20 cellular contexts compared by ENCODE assay signal in genomic region chr1:229529639-229530038, GRCh38. TPM values are rescaled to one million over a fixed set of nuclear protein-coding genes. Genes with fewer than 3 reads are reported as not detected.
DNase-seq lines count a peak whose midpoint lies in the region; ATAC-seq, FAIRE-seq and TF ChIP-seq lines count a peak whose summit lies in the region.
"Had no signal": no experiment of that assay in that cellular context is flagged by ENCODE, and none has a peak within 500 bp of the region (broad histone marks: within the 10 kb centered on the region; RNA-seq: fewer than 3 reads in every experiment).

No MANE protein-coding gene starts in this region.

- H2AK5ac ChIP-seq in trophoblast cell (ENCODE audit: low read length), result no peak overlapping the region

- no peak overlapping the region for H3K18ac ChIP-seq in trophoblast cell (ENCODE audit: low read length)

- H4K91ac ChIP-seq in trophoblast cell (ENCODE audit: low read depth, low read length), result no peak overlapping the region

- intact Hi-C loops in K562 (cut with micrococcal nuclease), result no loop called here

- H2BK12ac ChIP-seq in trophoblast cell (ENCODE audit: low read length), result no peak overlapping the region

- H3K9me1 ChIP-seq in K562 (ENCODE audit: control insufficient read depth, insufficient read depth, low read length), result no peaks in the 10 kb centered on the region

- no peak overlapping the region for H2BK120ac ChIP-seq in trophoblast cell (ENCODE audit: insufficient read depth, low read length, poor library complexity)

- no TSS peak for BruUV-seq in K562 (replicated peaks; lab: Mats Ljungman, UMichigan)

- H3K9me3 ChIP-seq in K562 (replicated peaks; ENCODE audit: control insufficient read depth, insufficient read depth, low read depth, low read length) (no peaks in the 10 kb centered on the region), trophoblast cell (ENCODE audit: insufficient read depth, low read depth, low read length) (no peaks in the 10 kb centered on the region)
- H3K9me3 ChIP-seq: BE2C; BLaER1 treated with 17β-estradiol and CSF1 and Interleukin-3, amounts not matched to agents 10 nM and 100 nM had no signal

- TF ChIP-seq POLR2A in K562 (conservative IDR thresholded peaks at IDR 0.05), result no peak

- no peak overlapping the region for H2AFZ ChIP-seq in K562 (ENCODE audit: low read depth, low read length)
- H2AFZ ChIP-seq in trophoblast cell (ENCODE audit: insufficient read depth, low read length, poor library complexity), result no peak overlapping the region
- H2AFZ ChIP-seq: GM23338 had no signal

- 95% methylated on average over 6 of the region's 7 CpGs for WGBS in K562 (ENCODE audit: insufficient coverage, low coverage, missing lambda C conversion rate)
- no CpG with 5 or more reads among the region's 7 CpGs for WGBS in trophoblast cell (ENCODE audit: extremely low coverage, insufficient coverage, insufficient read length)

- no peaks in the 10 kb centered on the region for H4K20me1 ChIP-seq in K562 (replicated peaks; ENCODE audit: control insufficient read depth, insufficient read depth, low read length)
- H4K20me1 ChIP-seq: BLaER1 treated with 17β-estradiol and CSF1 and Interleukin-3, amounts not matched to agents 10 nM and 100 nM had no signal

- no peak overlapping the region for H3K9ac ChIP-seq in K562 (ENCODE audit: insufficient read depth in 1 of 2, low read depth in 2 of 2, low read length in 2 of 2)
- no peak overlapping the region for H3K9ac ChIP-seq in trophoblast cell (ENCODE audit: low read length)
- H3K9ac ChIP-seq: BLaER1 treated with 17β-estradiol and CSF1 and Interleukin-3, amounts not matched to agents 10 nM and 100 nM had no signal

- DNase-seq in K562 (ENCODE audit: extremely low read depth in 1 of 4, low spot score in 3 of 4) (no peak), left lobe of liver (ENCODE audit: low spot score) (no peak), trophoblast cell (no peak), CD1c-positive myeloid dendritic cell (ENCODE audit: extremely low spot score) (no peak), NCI-H146 (lab: John Stamatoyannopoulos, UW) (no peak)
- no peak for DNase-seq in central memory CD4-positive, alpha-beta T cell
- DNase-seq: AML-193; BE2C; Calu3; CD4-positive, alpha-beta memory T cell; COR-L47; DMS53; DMS79 treated with DMSO at 0.1 percent for 48 hours; GF-D8; H9 had no signal

- TF ChIP-seq EP300 in K562 (IDR thresholded peaks at IDR 0.05; ENCODE audit: low read length), result no peak

- H3K4me3 ChIP-seq in K562 (no peak overlapping the region), trophoblast cell (ENCODE audit: low read depth, low read length) (peak overlapping the region; percentile 30)
- H3K4me3 ChIP-seq: BLaER1 treated with 17β-estradiol and CSF1 and Interleukin-3, amounts not matched to agents 10 nM and 100 nM; GM23338 had no signal

- peaks cover 81% of the 10 kb centered on the region for H3K36me3 ChIP-seq in K562 (ENCODE audit: control insufficient read depth, insufficient read depth, low read length)
- peaks cover 20 to 21% of the 10 kb centered on the region in 2 experiments for H3K36me3 ChIP-seq in trophoblast cell (ENCODE audit: control insufficient read depth in 1 of 2, insufficient read depth in 2 of 2, low read length in 2 of 2)

- no peak overlapping the region for H2BK5ac ChIP-seq in trophoblast cell (ENCODE audit: low read depth, low read length, poor library complexity)

- H3K27ac ChIP-seq in K562 (ENCODE audit: extremely low read depth, low read depth, low read length) (no peak overlapping the region), trophoblast cell (ENCODE audit: low read depth, low read length) (no peak overlapping the region)
- H3K27ac ChIP-seq: BLaER1 treated with 17β-estradiol and CSF1 and Interleukin-3, amounts not matched to agents 10 nM and 100 nM had no signal

- no peaks in the 10 kb centered on the region for H3K79me1 ChIP-seq in trophoblast cell (ENCODE audit: low read length)

- H4K12ac ChIP-seq in trophoblast cell (ENCODE audit: low read depth, low read length), result no peak overlapping the region

- H3K27me3 ChIP-seq in K562 (ENCODE audit: control insufficient read depth in 2 of 2, insufficient read depth in 2 of 2, low read length in 2 of 2) (no peaks in the 10 kb centered on the region), trophoblast cell (ENCODE audit: insufficient read depth, low read length) (no peaks in the 10 kb centered on the region)
- H3K27me3 ChIP-seq: BE2C; BLaER1 treated with 17β-estradiol and CSF1 and Interleukin-3, amounts not matched to agents 10 nM and 100 nM had no signal

- POLR2A ChIA-PET in K562 (lab: Yijun Ruan, JAX), result interaction anchor here (1.5 to 1.7 kb wide), 2 partner anchors 9 to 21 kb away, joined by 6 to 8 read pairs; partner anchors contain the start of gene NUP133

- ATAC-seq in K562 (peak; percentile 56), left lobe of liver (peak; percentile 34)
- ATAC-seq: GM23338, HCT116 had no signal

- H3K79me2 ChIP-seq in K562 (ENCODE audit: control insufficient read depth, insufficient read depth, low read length), result no peaks in the 10 kb centered on the region
- no peaks in the 10 kb centered on the region for H3K79me2 ChIP-seq in trophoblast cell (ENCODE audit: control insufficient read depth, insufficient read depth, low read length, poor library complexity)

- no peak overlapping the region for H3K23ac ChIP-seq in trophoblast cell (ENCODE audit: low read length)

- no peak for TF ChIP-seq RAD21 in K562 (CRISPR knock-in tag; conservative IDR thresholded peaks at IDR 0.05 in 1 of 2, IDR thresholded peaks at IDR 0.05 in 1 of 2)

- no peak overlapping the region for H3K14ac ChIP-seq in trophoblast cell (ENCODE audit: low read length)

- H3K4me2 ChIP-seq in K562 (ENCODE audit: insufficient read depth, low read length) (no peak overlapping the region), trophoblast cell (ENCODE audit: low read length) (no peak overlapping the region)
- H3K4me2 ChIP-seq: BLaER1 treated with 17β-estradiol and CSF1 and Interleukin-3, amounts not matched to agents 10 nM and 100 nM; GM23338 had no signal

- in situ Hi-C loops in K562 (cut with MboI), result no loop called here

- H3K4me1 ChIP-seq in K562 (replicated peaks in 1 of 2; ENCODE audit: control insufficient read depth in 2 of 2, insufficient read depth in 2 of 2, low read length in 2 of 2) (no peaks in the 10 kb centered on the region), trophoblast cell (ENCODE audit: control insufficient read depth in 1 of 2, insufficient read depth in 2 of 2, low read length in 2 of 2) (no peaks in the 10 kb centered on the region)
- H3K4me1 ChIP-seq: BE2C; BLaER1 treated with 17β-estradiol and CSF1 and Interleukin-3, amounts not matched to agents 10 nM and 100 nM had no signal

- H3K4ac ChIP-seq in trophoblast cell (ENCODE audit: low read depth, low read length), result no peak overlapping the region

- H4K8ac ChIP-seq in trophoblast cell (ENCODE audit: low read depth, low read length), result no peak overlapping the region

- CTCF ChIA-PET in K562 (lab: Yijun Ruan, JAX; ENCODE audit: low intra/inter-chr PET ratio), result no interaction called here

- TF ChIP-seq CTCF in K562 (IDR thresholded peaks at IDR 0.05 in 2 of 3, conservative IDR thresholded peaks at IDR 0.05 in 1 of 3; ENCODE audit: insufficient read depth in 2 of 3, low read depth in 1 of 3, low read length in 3 of 3), result no peak

- no peak for FAIRE-seq in K562 (lab: Jason Lieb, UNC)
- FAIRE-seq: GM12891, GM18507 had no signal

TF ChIP-seq in K562, 482 proteins besides CTCF, POLR2A, EP300 and RAD21 (continues in another document):
- no peak for TF ChIP-seq TBL1XR1 (IDR thresholded peaks at IDR 0.05; ENCODE audit: low read length in 2 of 2)
- TF ChIP-seq MCM7 (IDR thresholded peaks at IDR 0.05), result no peak
- no peak for TF ChIP-seq POLR3A (IDR thresholded peaks at IDR 0.05; ENCODE audit: borderline replicate concordance, extremely low read depth, insufficient read depth, insufficient read length)

RNA-seq across cellular contexts. Expression of gene NUP133, which starts 21.5 kb away (rescaled TPM):
- 71.9 and 72.4 TPM in 2 replicates for total RNA-seq in K562 (2011; cell fraction: chromatin; rRNA removed; ENCODE audit: low replicate concordance)
- total RNA-seq in K562 (2011; cell fraction: nucleolus; rRNA removed), result 25.3 and 27.9 TPM in 2 replicates
- total RNA-seq in K562 (2011; cell fraction: nucleoplasm; rRNA removed), result 33.4 and 41.5 TPM in 2 replicates
- total RNA-seq in K562 (2014; rRNA removed), result 50.6 and 60.9 TPM in 2 replicates
- 64.0 and 71.7 TPM in 2 replicates for total RNA-seq in K562 (2014; rRNA removed; fragmentation: Illumina TruSeq; extraction: Trizol)
- total RNA-seq in K562 (2015; rRNA removed; fragmentation: Illumina TruSeq; extraction: Trizol), result 58.2 and 61.3 TPM in 2 replicates
- 82.5 and 85.1 TPM in 2 replicates for total RNA-seq in K562 (2021)
- polyA plus RNA-seq in K562 (2011; rRNA removed), result 51.5 and 62.2 TPM in 2 replicates
- 27.8 and 33.4 TPM in 2 replicates for polyA plus RNA-seq in K562 (2011; cell fraction: cytosol; rRNA removed)
- polyA plus RNA-seq in K562 (2011; cell fraction: nucleus; rRNA removed), result 51.1 and 62.9 TPM in 2 replicates
- 28.9 and 30.0 TPM in 2 replicates for polyA plus RNA-seq in K562 (2012)
- polyA plus RNA-seq in K562 (2014; fragmentation: Illumina TruSeq; extraction: Trizol), result 37.6 and 44.1 TPM in 2 replicates
- polyA plus RNA-seq in K562 (2014; fragmentation: Nextera tagmentation; extraction: Ambion mirVana), result 10 to 100 TPM; 21.7 to 35.0 TPM
- polyA plus RNA-seq in K562 (2014; rRNA removed), result 53.0 and 61.8 TPM in 2 replicates
- 88.6 and 94.0 TPM in 2 replicates for polyA minus RNA-seq in K562 (2011; rRNA and poly(A)+ RNA removed)
- 33.8 and 45.2 TPM in 2 replicates for polyA minus RNA-seq in K562 (2011; cell fraction: cytosol; rRNA and poly(A)+ RNA removed)
- 35.5 and 62.6 TPM in 2 replicates for polyA minus RNA-seq in K562 (2011; cell fraction: nucleus; rRNA and poly(A)+ RNA removed)
- 12.1 TPM for total RNA-seq in left lobe of liver
- 23.4 and 24.6 TPM in 2 replicates for polyA plus RNA-seq in trophoblast cell (2013)

RNA-seq across cellular contexts. Expression of gene ABCB10, which starts 28.9 kb away (rescaled TPM):
- total RNA-seq in K562 (2011; cell fraction: chromatin; rRNA removed; ENCODE audit: low replicate concordance), result 34.9 and 56.2 TPM in 2 replicates
- total RNA-seq in K562 (2011; cell fraction: nucleolus; rRNA removed), result 31.7 and 39.6 TPM in 2 replicates
- total RNA-seq in K562 (2011; cell fraction: nucleoplasm; rRNA removed), result 41.7 and 45.0 TPM in 2 replicates
- total RNA-seq in K562 (2014; rRNA removed), result 42.2 and 46.7 TPM in 2 replicates
- total RNA-seq in K562 (2014; rRNA removed; fragmentation: Illumina TruSeq; extraction: Trizol), result 54.8 and 59.3 TPM in 2 replicates
- 27.4 and 28.5 TPM in 2 replicates for total RNA-seq in K562 (2015; rRNA removed; fragmentation: Illumina TruSeq; extraction: Trizol)
- total RNA-seq in K562 (2021), result 51.8 and 53.6 TPM in 2 replicates
- polyA plus RNA-seq in K562 (2011; rRNA removed), result 43.2 and 45.8 TPM in 2 replicates
- polyA plus RNA-seq in K562 (2011; cell fraction: cytosol; rRNA removed), result 26.1 and 31.2 TPM in 2 replicates
- polyA plus RNA-seq in K562 (2011; cell fraction: nucleus; rRNA removed), result 30.7 and 38.2 TPM in 2 replicates
- polyA plus RNA-seq in K562 (2012), result 20.0 and 24.2 TPM in 2 replicates
- polyA plus RNA-seq in K562 (2014; fragmentation: Illumina TruSeq; extraction: Trizol), result 32.5 and 36.4 TPM in 2 replicates
- 10 to 100 TPM; 12.4 to 16.5 TPM for polyA plus RNA-seq in K562 (2014; fragmentation: Nextera tagmentation; extraction: Ambion mirVana)
- 29.1 and 29.3 TPM in 2 replicates for polyA plus RNA-seq in K562 (2014; rRNA removed)
- 56.6 and 57.1 TPM in 2 replicates for polyA minus RNA-seq in K562 (2011; rRNA and poly(A)+ RNA removed)
- polyA minus RNA-seq in K562 (2011; cell fraction: cytosol; rRNA and poly(A)+ RNA removed), result 28.7 and 38.4 TPM in 2 replicates
- 13.1 and 24.0 TPM in 2 replicates for polyA minus RNA-seq in K562 (2011; cell fraction: nucleus; rRNA and poly(A)+ RNA removed)
- total RNA-seq in left lobe of liver, result 16.4 TPM
- 7.7 and 7.9 TPM in 2 replicates for polyA plus RNA-seq in trophoblast cell (2013)
